25 cellular contexts compared by ENCODE assay signal in genomic region chr3:194787072-194787471, GRCh38.
"Had no signal": no experiment of that assay in that cellular context is flagged by ENCODE, and none has a peak within 500 bp of the region (broad histone marks: within the 10 kb centered on the region; RNA-seq: fewer than 3 reads in every experiment).

No MANE protein-coding gene starts in this region.

- H3K4me1 Mint-ChIP-seq: immature natural killer cell; memory B cell; natural killer cell; stimulated activated naive B cell treated with anti-CD40 and anti-IgM and Interleukin-4, amounts not matched to agents 10 μg/mL and 1 μg/mL and 100 μg/mL, for 72 hours had no signal

- H2AFZ ChIP-seq: neural progenitor cell, parathyroid adenoma had no signal

- H3K4me1 ChIP-seq: colonic mucosa, parathyroid adenoma, right lobe of liver, upper lobe of right lung, uterus had no signal

- H3K9me3 Mint-ChIP-seq: effector memory CD8-positive, alpha-beta T cell; immature natural killer cell; memory B cell; natural killer cell; stimulated activated naive B cell treated with anti-CD40 and anti-IgM and Interleukin-4, amounts not matched to agents 10 μg/mL and 1 μg/mL and 100 μg/mL, for 72 hours; stimulated activated naive CD8-positive, alpha-beta T cell treated with anti-CD3 and anti-CD28 coated beads, Interleukin-15, Interleukin-2, amounts not matched to agents 100 ng/mL and 50 ng/mL, for 24 hours had no signal

- H3K9me3 ChIP-seq: colonic mucosa, right lobe of liver, thoracic aorta, tibial nerve, upper lobe of right lung, uterus had no signal

- H3K79me2 ChIP-seq: parathyroid adenoma had no signal

- H3K4me3 ChIP-seq: colonic mucosa, lung, neural progenitor cell, right lobe of liver, thoracic aorta, tibial nerve, upper lobe of right lung, uterus had no signal

- H3K27ac Mint-ChIP-seq: effector memory CD8-positive, alpha-beta T cell; memory B cell; natural killer cell; neural progenitor cell; progenitor cell of endocrine pancreas; stimulated activated naive B cell treated with anti-CD40 and anti-IgM and Interleukin-4, amounts not matched to agents 10 μg/mL and 1 μg/mL and 100 μg/mL, for 72 hours; stimulated activated naive CD8-positive, alpha-beta T cell treated with anti-CD3 and anti-CD28 coated beads, Interleukin-15, Interleukin-2, amounts not matched to agents 100 ng/mL and 50 ng/mL, for 24 hours had no signal

- ATAC-seq: effector memory CD8-positive, alpha-beta T cell; esophagus mucosa; natural killer cell; right lobe of liver; stimulated activated naive B cell treated with anti-CD40 and anti-IgM and Interleukin-4, amounts not matched to agents 10 μg/mL and 1 μg/mL and 100 μg/mL, for 72 hours; upper lobe of right lung had no signal

- H3K27ac ChIP-seq: colonic mucosa, epithelial cell of prostate, neural progenitor cell, parathyroid adenoma, right lobe of liver, thoracic aorta, tibial nerve, upper lobe of right lung, uterus had no signal

- DNase-seq: colonic mucosa; effector memory CD8-positive, alpha-beta T cell; foreskin melanocyte; glutamatergic neuron; hypothalamus; immature natural killer cell; natural killer cell; small intestine; stimulated activated CD4-positive, alpha-beta T cell treated with anti-CD3 and anti-CD28 coated beads, Interleukin-15, amount 100 ng/mL, for 24 hours; stimulated activated CD4-positive, alpha-beta T cell treated with anti-CD3 and anti-CD28 coated beads, Interleukin-2, amount 100 ng/mL, for 48 hours; stimulated activated naive B cell treated with anti-CD40 and anti-IgM and Interleukin-4, amounts not matched to agents 10 μg/mL and 1 μg/mL and 100 μg/mL, for 72 hours; upper lobe of right lung; uterus had no signal

- H3K4me2 ChIP-seq: neural progenitor cell had no signal

- H3K36me3 ChIP-seq: colonic mucosa, neural progenitor cell, right lobe of liver, thoracic aorta, tibial nerve, upper lobe of right lung, uterus had no signal

- H3K36me3 Mint-ChIP-seq: immature natural killer cell; memory B cell; natural killer cell; neural progenitor cell; stimulated activated naive B cell treated with anti-CD40 and anti-IgM and Interleukin-4, amounts not matched to agents 10 μg/mL and 1 μg/mL and 100 μg/mL, for 72 hours had no signal

- H3K27me3 ChIP-seq: colonic mucosa, neural progenitor cell, right lobe of liver, tibial nerve, upper lobe of right lung, uterus had no signal

- H3K4me3 Mint-ChIP-seq: effector memory CD8-positive, alpha-beta T cell; immature natural killer cell; memory B cell; natural killer cell; neural progenitor cell; stimulated activated naive B cell treated with anti-CD40 and anti-IgM and Interleukin-4, amounts not matched to agents 10 μg/mL and 1 μg/mL and 100 μg/mL, for 72 hours; stimulated activated naive CD8-positive, alpha-beta T cell treated with anti-CD3 and anti-CD28 coated beads, Interleukin-15, Interleukin-2, amounts not matched to agents 100 ng/mL and 50 ng/mL, for 24 hours had no signal

- FAIRE-seq: keratinocyte, small intestine had no signal

- H3K9ac ChIP-seq: neural progenitor cell, parathyroid adenoma had no signal
